In genomic region chr5:80116465-80116864, GRCh38 we compare ENCODE assay signal across 1 cellular context.
TF ChIP-seq lines count a peak whose summit lies in the region.

No MANE protein-coding gene starts in this region.

TF ChIP-seq in H1, 55 proteins besides CTCF, POLR2A, EP300 and RAD21 (continued from another document):
- no peak for TF ChIP-seq EGR1 (IDR thresholded peaks at IDR 0.05; ENCODE audit: borderline replicate concordance, low read depth, low read length)
- no peak for TF ChIP-seq RFX5 (IDR thresholded peaks at IDR 0.05; ENCODE audit: borderline replicate concordance, low read depth, low read length)
- no peak for TF ChIP-seq SP2 (IDR thresholded peaks at IDR 0.05; ENCODE audit: low read length)
- TF ChIP-seq SP1 (IDR thresholded peaks at IDR 0.05; ENCODE audit: low read depth, low read length) = no peak
- TF ChIP-seq ZNF274 (IDR thresholded peaks at IDR 0.05; ENCODE audit: borderline replicate concordance, extremely low read depth, low read length) = no peak
- TF ChIP-seq CEBPB (IDR thresholded peaks at IDR 0.05; ENCODE audit: low read depth, low read length) = no peak
- no peak for TF ChIP-seq CBX5 (IDR thresholded peaks at IDR 0.05; ENCODE audit: low read depth, low read length)
- TF ChIP-seq SRF (IDR thresholded peaks at IDR 0.05; ENCODE audit: low read depth, low read length) = no peak
TF ChIP-seq in H1: peak in this region for 0.
